11 cellular contexts compared by ENCODE assay signal in the genomic region with DNA sequence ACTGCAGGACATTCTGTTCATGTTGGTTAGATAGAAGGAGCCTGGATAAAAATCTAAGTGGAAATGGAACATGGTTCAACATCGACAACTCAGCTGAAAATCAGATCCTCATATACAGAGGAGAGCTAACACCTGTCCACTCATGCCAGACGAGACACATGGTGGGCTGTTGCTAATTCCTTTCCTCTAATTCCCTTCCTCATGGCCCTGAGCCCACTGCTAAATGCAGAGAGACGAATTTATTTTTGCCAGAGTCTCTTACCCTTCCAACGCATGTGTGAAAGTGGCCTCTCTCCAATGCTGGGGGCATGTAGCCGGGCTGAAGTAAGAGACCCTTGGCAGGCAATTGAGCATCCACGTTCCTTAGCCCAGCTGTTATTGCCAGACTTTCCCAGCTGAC. TPM values are rescaled to one million over a fixed set of nuclear protein-coding genes. Genes with fewer than 3 reads are reported as not detected.
A peak's percentile ranks its signal among the peaks of the same experiment; 100 is the strongest.
DNase-seq lines count a peak whose midpoint lies in the region; ATAC-seq and TF ChIP-seq lines count a peak whose summit lies in the region.
"Had no signal": no experiment of that assay in that cellular context is flagged by ENCODE, and none has a peak within 500 bp of the region (broad histone marks: within the 10 kb centered on the region; RNA-seq: fewer than 3 reads in every experiment).

No MANE protein-coding gene starts in this region.

- peak overlapping the region; percentile 48 for H2BK5ac ChIP-seq in IMR-90 (ENCODE audit: low read depth, low read length, poor library complexity, severe bottlenecking)

- peak overlapping the region; percentile 50; the same call in 1 of the 2 replicates for H2AK5ac ChIP-seq in IMR-90 (ENCODE audit: low read depth, low read length)

- H3K9me1 ChIP-seq in IMR-90 (ENCODE audit: insufficient read depth, low read length): peaks cover 28% of the 10 kb centered on the region

- H3K27ac Mint-ChIP-seq in mesothelial cell of epicardium: peak overlapping the region; percentile 91
- H3K27ac Mint-ChIP-seq: activated CD4-positive, alpha-beta T cell treated with anti-CD3 and anti-CD28 coated beads, Interleukin-2, amount 10 ng/mL, durations not matched to agents 7 days and 5 days; activated naive CD8-positive, alpha-beta T cell had no signal

- H3K27me3 ChIP-seq in IMR-90 (ENCODE audit: control insufficient read depth, insufficient read depth, low read length) (no peaks in the 10 kb centered on the region), brain microvascular endothelial cell (replicated peaks) (no peaks in the 10 kb centered on the region), testis (no peaks in the 10 kb centered on the region)

- no peak overlapping the region for H2AFZ ChIP-seq in IMR-90 (replicated peaks; ENCODE audit: low read length, poor library complexity)

- H3K4me2 ChIP-seq in IMR-90 (ENCODE audit: low read depth, low read length): peak overlapping the region; percentile 64

- dilution Hi-C loops in IMR-90 (cut with HindIII; ENCODE audit: low sequenced_read_pairs, unreplicated experiment): no loop called here

- peak overlapping the region; percentile 96 for H3K23ac ChIP-seq in IMR-90 (ENCODE audit: low read depth, low read length)

- H2BK120ac ChIP-seq in IMR-90 (ENCODE audit: low read depth, low read length): 0 out of 2 replicates have a peak overlapping the region, but pooled peaks have one; percentile 11

- H3K56ac ChIP-seq in IMR-90 (ENCODE audit: extremely low read depth, insufficient read depth, low read length): peak overlapping the region; percentile 63; the same call in 1 of the 2 replicates

- POLR2A ChIA-PET in IMR-90 (lab: Charles Lee; ENCODE audit: unreplicated experiment): no interaction called here

- H3K4me1 Mint-ChIP-seq in mesothelial cell of epicardium: peaks cover 62% of the 10 kb centered on the region

- 0 out of 2 replicates have a peak overlapping the region, but pooled peaks have one; percentile 27 for H4K91ac ChIP-seq in IMR-90 (ENCODE audit: insufficient read depth, low read depth, low read length)

- peak overlapping the region; percentile 9; the same call in 1 of the 2 replicates for H3K4ac ChIP-seq in IMR-90 (ENCODE audit: low read depth, low read length)

- H4K5ac ChIP-seq in IMR-90 (ENCODE audit: low read depth, low read length): peak overlapping the region; percentile 25

- H3K9me3 ChIP-seq in IMR-90 (ENCODE audit: control insufficient read depth, insufficient read depth, low read length): no peaks in the 10 kb centered on the region
- H3K9me3 ChIP-seq in testis: no peaks in the 10 kb centered on the region

- H3K36me3 Mint-ChIP-seq in mesothelial cell of epicardium: peaks cover 19% of the 10 kb centered on the region

- H3K4me1 ChIP-seq in IMR-90 (ENCODE audit: control insufficient read depth, insufficient read depth, low read length) (peaks cover 33% of the 10 kb centered on the region), testis (peaks cover 20% of the 10 kb centered on the region)

- no peak for DNase-seq in IMR-90
- DNase-seq in brain microvascular endothelial cell: no peak
- no peak for DNase-seq in mesothelial cell of epicardium (ENCODE audit: low spot score in 2 of 2, unreplicated experiment in 2 of 2)
- DNase-seq in testis: no peak
- no peak for DNase-seq in T-helper 1 cell
- DNase-seq in SHP77 treated with DMSO at 0.1 percent for 48 hours (lab: John Stamatoyannopoulos, UW): no peak
- DNase-seq in HPDE6-E6E7 (ENCODE audit: extremely low spot score): no peak
- DNase-seq: activated CD4-positive, alpha-beta T cell treated with anti-CD3 and anti-CD28 coated beads, Interleukin-2, amount 10 ng/mL, durations not matched to agents 7 days and 5 days; RPMI8226 had no signal

- H2BK20ac ChIP-seq in IMR-90 (ENCODE audit: low read depth, low read length): no peak overlapping the region

- peaks cover 28% of the 10 kb centered on the region for H3K36me3 ChIP-seq in IMR-90 (ENCODE audit: control insufficient read depth, insufficient read depth, low read length)
- peaks cover 40% of the 10 kb centered on the region for H3K36me3 ChIP-seq in brain microvascular endothelial cell (replicated peaks)
- H3K36me3 ChIP-seq in testis (ENCODE audit: low read depth, missing control alignments): no peaks in the 10 kb centered on the region

- no peak for TF ChIP-seq RAD21 in IMR-90 (IDR thresholded peaks at IDR 0.05; ENCODE audit: low read length)

- H4K20me1 ChIP-seq in IMR-90 (ENCODE audit: insufficient read depth, low read length): peaks cover 93% of the 10 kb centered on the region

- no peak for TF ChIP-seq POLR2A in IMR-90 (IDR thresholded peaks at IDR 0.05; ENCODE audit: low read depth, low read length)
- no peak for TF ChIP-seq POLR2A in testis (IDR thresholded peaks at IDR 0.05)

- H2BK15ac ChIP-seq in IMR-90 (ENCODE audit: low read depth, low read length): no peak overlapping the region; the same call in 2 of the 3 replicates

- no peak overlapping the region for H3K4me3 Mint-ChIP-seq in mesothelial cell of epicardium
- H3K4me3 Mint-ChIP-seq: activated CD4-positive, alpha-beta T cell treated with anti-CD3 and anti-CD28 coated beads, Interleukin-2, amount 10 ng/mL, durations not matched to agents 7 days and 5 days; activated naive CD8-positive, alpha-beta T cell had no signal

- in situ Hi-C loops in IMR-90 (cut with MboI; ENCODE audit: low sequenced_read_pairs): no loop called here
- in situ Hi-C loops in brain microvascular endothelial cell (cut with HindIII; ENCODE audit: low pct_ligation_motif_present, low sequenced_read_pairs): no loop called here

- WGBS in IMR-90 (ENCODE audit: extremely low coverage in 2 of 2, insufficient read length in 1 of 2), 2 experiments: 26% methylated on average over 4 of the region's 6 CpGs; no CpG with 5 or more reads in 1 of the 2 experiments
- WGBS in testis, 2 donors: 54 to 62% methylated on average over 6 of the region's 6 CpGs

- peak overlapping the region; percentile 68 for H3K14ac ChIP-seq in IMR-90 (replicated peaks; ENCODE audit: low read depth, low read length)

- H3K9me3 Mint-ChIP-seq in mesothelial cell of epicardium: no peaks in the 10 kb centered on the region
- H3K9me3 Mint-ChIP-seq: activated CD4-positive, alpha-beta T cell treated with anti-CD3 and anti-CD28 coated beads, Interleukin-2, amount 10 ng/mL, durations not matched to agents 7 days and 5 days had no signal

- H2AK9ac ChIP-seq in IMR-90 (replicated peaks; ENCODE audit: low read depth, low read length, poor library complexity): peak overlapping the region; percentile 16

- peaks cover 0 to 52% of the 10 kb centered on the region in 2 experiments; a peak in 2 of 4 replicates for H3K79me1 ChIP-seq in IMR-90 (ENCODE audit: low read depth in 1 of 2, low read length in 2 of 2)

- H4K8ac ChIP-seq in IMR-90 (ENCODE audit: low read depth in 2 of 2, low read length in 2 of 2): peak overlapping the region; percentile 39 to 56; a peak in 3 of 4 replicates

- ATAC-seq in IMR-90 (ENCODE audit: low read depth): no peak
- ATAC-seq in GM21447 (IDR thresholded peaks at IDR 0.05; ENCODE audit: unreplicated experiment): no peak

- H3K27ac ChIP-seq in IMR-90 (ENCODE audit: insufficient read depth, low read length) (peak overlapping the region; percentile 60; the same call in 1 of the 2 replicates), brain microvascular endothelial cell (peak overlapping the region; percentile 76), testis (peak overlapping the region; percentile 64 to 81)

- peak overlapping the region; percentile 34 for H3K18ac ChIP-seq in IMR-90 (ENCODE audit: low read depth, low read length)

- intact Hi-C loops in IMR-90 (cut with micrococcal nuclease): no loop called here
- intact Hi-C loops in testis (cut with DNase I; ENCODE audit: low total_unique reads): no loop called here

- no peaks in the 10 kb centered on the region for H3K27me3 Mint-ChIP-seq in mesothelial cell of epicardium (ENCODE audit: low read depth)
- H3K27me3 Mint-ChIP-seq: activated naive CD8-positive, alpha-beta T cell had no signal

- no peak for TF ChIP-seq CTCF in IMR-90 (conservative IDR thresholded peaks at IDR 0.05; ENCODE audit: low read depth, low read length)
- no peak for TF ChIP-seq CTCF in brain microvascular endothelial cell (IDR thresholded peaks at IDR 0.05; ENCODE audit: low read depth, low read length, missing control alignments)
- no peak for TF ChIP-seq CTCF in mesothelial cell of epicardium (IDR thresholded peaks at IDR 0.05; ENCODE audit: unreplicated experiment)
- TF ChIP-seq CTCF in testis (IDR thresholded peaks at IDR 0.05): no peak

- no peak overlapping the region for H3K4me3 ChIP-seq in IMR-90 (ENCODE audit: insufficient read depth, low read depth, low read length)
- H3K4me3 ChIP-seq in brain microvascular endothelial cell (ENCODE audit: low read depth, low read length): no peak overlapping the region
- no peak overlapping the region for H3K4me3 ChIP-seq in testis

- peak overlapping the region; percentile 77 for H3K9ac ChIP-seq in IMR-90 (ENCODE audit: low read depth, low read length)

- CTCF ChIA-PET in IMR-90 (lab: Yijun Ruan, JAX): interaction anchor here (0.7 kb wide), 2 partner anchors 9 to 12 kb away, joined by 3 read pairs; no protein-coding TSS in a partner anchor

- no TSS peak for BruUV-seq in IMR-90 (replicated peaks; lab: Mats Ljungman, UMichigan)

TF ChIP-seq in IMR-90, 13 proteins besides CTCF, POLR2A, EP300 and RAD21 (continues in another document):
- no peak for TF ChIP-seq BHLHE40 (IDR thresholded peaks at IDR 0.05; ENCODE audit: low read depth, low read length)
- TF ChIP-seq, protein P1, sequence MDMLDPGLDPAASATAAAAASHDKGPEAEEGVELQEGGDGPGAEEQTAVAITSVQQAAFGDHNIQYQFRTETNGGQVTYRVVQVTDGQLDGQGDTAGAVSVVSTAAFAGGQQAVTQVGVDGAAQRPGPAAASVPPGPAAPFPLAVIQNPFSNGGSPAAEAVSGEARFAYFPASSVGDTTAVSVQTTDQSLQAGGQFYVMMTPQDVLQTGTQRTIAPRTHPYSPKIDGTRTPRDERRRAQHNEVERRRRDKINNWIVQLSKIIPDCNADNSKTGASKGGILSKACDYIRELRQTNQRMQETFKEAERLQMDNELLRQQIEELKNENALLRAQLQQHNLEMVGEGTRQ (IDR thresholded peaks at IDR 0.05; ENCODE audit: low read depth, low read length): no peak

RNA-seq across cellular contexts. Expression of a gene that starts 28.8 kb away (rescaled TPM):
- 1,042 and 1,100 TPM in 2 replicates for total RNA-seq in IMR-90 (2012; rRNA removed)
- 591 and 675 TPM in 2 replicates for polyA plus RNA-seq in IMR-90 (2012; rRNA removed)
- polyA plus RNA-seq in IMR-90 (2012; cell fraction: cytosol; rRNA removed): 183 and 262 TPM in 2 replicates
- 145 and 350 TPM in 2 replicates for polyA plus RNA-seq in IMR-90 (2012; cell fraction: nucleus; rRNA removed; ENCODE audit: low replicate concordance)
- total RNA-seq in mesothelial cell of epicardium: 61.8 to 65.3 TPM (median 64.8 TPM) in 3 replicates
- 10 to 100 TPM; 57.2 to 73.4 TPM for total RNA-seq in testis
- polyA plus RNA-seq in testis (ENCODE audit: insufficient read depth, low read depth, low replicate concordance): 70.2 TPM

Comparison
In these comparisons a context has a peak if more than half of its experiments do, and no peak if none do; other contexts are left out.
1. RNA of a gene that starts 28.8 kb away (total RNA-seq): 1,042 to 1,100 TPM in IMR-90; 57.2 to 73.4 TPM in testis and 61.8 to 65.3 TPM in mesothelial cell of epicardium; every median in the first group is over 10 times any median in the second.
2. Peak in every context shown above with its lines, with median percentiles within 50 percentile points of each other: H3K27ac ChIP-seq.